In genomic region chr22:41445171-41446056, GRCh38 we compare ENCODE assay signal across 8 cellular contexts. TPM values are rescaled to one million over a fixed set of nuclear protein-coding genes. Genes with fewer than 3 reads are reported as not detected.
DNase-seq lines count a peak whose midpoint lies in the region; ATAC-seq and TF ChIP-seq lines count a peak whose summit lies in the region.

No MANE protein-coding gene starts in this region.

- H3K27ac Mint-ChIP-seq in Calu3 (ENCODE audit: unreplicated experiment) = peak overlapping the region; percentile 98

- BruUV-seq in Calu3 (replicated peaks; lab: Mats Ljungman, UMichigan) = TSS peak; percentile 39

- ATAC-seq in upper lobe of right lung = no peak
- no peak for ATAC-seq in HG02938 (IDR thresholded peaks at IDR 0.05; ENCODE audit: unreplicated experiment)
- ATAC-seq in GM19324 (IDR thresholded peaks at IDR 0.05; ENCODE audit: low FRiP score, unreplicated experiment) = no peak

- peak overlapping the region; percentile 93 for H3K4me3 Mint-ChIP-seq in Calu3 (ENCODE audit: low read depth, unreplicated experiment)

- peaks cover 87% of the 10 kb centered on the region for H3K36me3 Mint-ChIP-seq in Calu3 (ENCODE audit: insufficient read depth, unreplicated experiment)

- H3K4me1 ChIP-seq in mucosa of rectum (ENCODE audit: control insufficient read depth in 2 of 2, insufficient read depth in 2 of 2, low read length in 2 of 2) = peaks cover 13 to 18% of the 10 kb centered on the region in 2 donors
- peaks cover 7% of the 10 kb centered on the region for H3K4me1 ChIP-seq in upper lobe of right lung

- peak overlapping the region; percentile 89 for H3K4me3 ChIP-seq in Jurkat, Clone E6-1 (ENCODE audit: low read length)
- H3K4me3 ChIP-seq in mucosa of rectum (ENCODE audit: low read length in 2 of 2) (peak overlapping the region; percentile 86 to 89), upper lobe of right lung (peak overlapping the region; percentile 93)

- H3K4me1 Mint-ChIP-seq in Calu3 (ENCODE audit: low read depth, unreplicated experiment) = peaks cover 22% of the 10 kb centered on the region

- DNase-seq in Calu3 (no peak), ecto neural progenitor cell (ENCODE audit: low spot score) (peak; percentile 71), upper lobe of right lung (no peak)
- DNase-seq in Jurkat, Clone E6-1 (ENCODE audit: low read depth, low spot score) = peak; percentile 20

- CTCF ChIA-PET in Calu3 (lab: Charles Lee) = interaction anchor here (0.6 to 1.1 kb wide), 3 partner anchors 42 to 146 kb away, joined by 3 to 5 read pairs (median 4); no protein-coding TSS in a partner anchor

- H3K27me3 Mint-ChIP-seq in Calu3 (ENCODE audit: unreplicated experiment) = no peaks in the 10 kb centered on the region

- no peaks in the 10 kb centered on the region for H3K9me3 Mint-ChIP-seq in Calu3 (ENCODE audit: low read depth, unreplicated experiment)

- H3K27me3 ChIP-seq in mucosa of rectum (ENCODE audit: control insufficient read depth in 2 of 2, insufficient read depth in 2 of 2, low read length in 2 of 2) (no peaks in the 10 kb centered on the region), upper lobe of right lung (no peaks in the 10 kb centered on the region)

- H3K27ac ChIP-seq in VCaP (peak overlapping the region; percentile 100), mucosa of rectum (ENCODE audit: low read depth in 2 of 2, low read length in 2 of 2) (peak overlapping the region; percentile 100), upper lobe of right lung (peak overlapping the region; percentile 99)

- no peak for TF ChIP-seq CTCF in Calu3 (IDR thresholded peaks at IDR 0.05; ENCODE audit: unreplicated experiment)
- no peak for TF ChIP-seq CTCF in VCaP (conservative IDR thresholded peaks at IDR 0.05)
- no peak for TF ChIP-seq CTCF in upper lobe of right lung (IDR thresholded peaks at IDR 0.05)

- peak overlapping the region; percentile 95 to 97 for H3K9ac ChIP-seq in mucosa of rectum (ENCODE audit: low read depth in 1 of 2, low read length in 2 of 2)

- H3K36me3 ChIP-seq in mucosa of rectum (ENCODE audit: control insufficient read depth in 2 of 2, insufficient read depth in 2 of 2, low read length in 2 of 2) (peaks cover 3 to 7% of the 10 kb centered on the region in 2 donors), upper lobe of right lung (peaks cover 15% of the 10 kb centered on the region)

- intact Hi-C loops in Calu3 (cut with micrococcal nuclease; ENCODE audit: unreplicated experiment) (no loop called here), upper lobe of right lung (cut with DNase I) (no loop called here)

- H3K9me3 ChIP-seq in mucosa of rectum (ENCODE audit: control insufficient read depth in 2 of 2, low read length in 2 of 2) = no peaks in the 10 kb centered on the region
- H3K9me3 ChIP-seq in upper lobe of right lung = no peaks in the 10 kb centered on the region

RNA-seq across cellular contexts. Expression of gene TOB2, which starts 1.2 kb away (rescaled TPM):
- total RNA-seq in Calu3 (2022) (57.3 and 64.1 TPM in 2 replicates), upper lobe of right lung (47.7 TPM)
- 9.1 TPM for polyA plus RNA-seq in Jurkat, Clone E6-1 (2012; ENCODE audit: insufficient read depth, insufficient read length)

RNA-seq across cellular contexts. Expression of gene PHF5A, which starts 23.1 kb away (rescaled TPM):
- total RNA-seq in Calu3 (2022) = 53.3 and 68.5 TPM in 2 replicates
- 165 TPM for polyA plus RNA-seq in Jurkat, Clone E6-1 (2012; ENCODE audit: insufficient read depth, insufficient read length)
- total RNA-seq in upper lobe of right lung = 32.9 TPM

RNA-seq across cellular contexts. Expression of gene ACO2, which starts 23.5 kb away (rescaled TPM):
- total RNA-seq in Calu3 (2022) = 94.0 and 94.5 TPM in 2 replicates
- polyA plus RNA-seq in Jurkat, Clone E6-1 (2012; ENCODE audit: insufficient read depth, insufficient read length) = 98.6 TPM
- total RNA-seq in upper lobe of right lung = 84.1 TPM

Comparison
In these comparisons a context has a peak if more than half of its experiments do, and no peak if none do; other contexts are left out.
1. DNase-seq: peak in Jurkat, Clone E6-1 (single experiment) and ecto neural progenitor cell (single experiment); none in Calu3 (single experiment) and upper lobe of right lung (single experiment).
2. Peak in every context shown above with its lines, with median percentiles within 50 percentile points of each other: H3K4me3 ChIP-seq and H3K27ac ChIP-seq.